ENCODE assay signal across 13 cellular contexts in the genomic region with DNA sequence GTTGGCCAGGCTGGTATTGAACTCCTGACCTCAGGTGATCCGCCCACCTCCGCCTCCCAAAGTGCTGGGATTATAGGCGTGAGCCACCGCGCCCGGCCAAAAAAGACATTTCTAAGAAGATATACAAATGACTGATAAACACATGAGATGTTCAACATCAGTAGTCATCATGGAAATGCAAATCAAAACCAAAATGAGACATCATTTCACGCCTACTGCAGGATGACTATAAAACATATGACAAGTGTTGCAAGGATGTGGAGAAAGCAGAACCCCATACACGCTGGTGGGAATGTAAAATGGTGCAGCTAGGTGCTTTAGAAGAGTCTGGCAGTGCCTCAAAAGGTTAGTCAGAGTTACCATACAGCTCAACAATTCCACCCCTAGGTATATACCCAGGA. TPM values are rescaled to one million over a fixed set of nuclear protein-coding genes. Genes with fewer than 3 reads are reported as not detected.
DNase-seq lines count a peak whose midpoint lies in the region; TF ChIP-seq lines count a peak whose summit lies in the region.
"Had no signal": no experiment of that assay in that cellular context is flagged by ENCODE, and none has a peak within 500 bp of the region (broad histone marks: within the 10 kb centered on the region; RNA-seq: fewer than 3 reads in every experiment).

No MANE protein-coding gene starts in this region.

- no peaks in the 10 kb centered on the region for H3K23me2 ChIP-seq in H9 (ENCODE audit: insufficient read length, low read depth, low read length, poor library complexity, severe bottlenecking)

- H3K27ac ChIP-seq in H9 (ENCODE audit: insufficient read length, low read depth, low read length) = no peak overlapping the region
- H3K27ac ChIP-seq: BLaER1 treated with 17β-estradiol and CSF1 and Interleukin-3, amounts not matched to agents 10 nM and 100 nM; HL-60 had no signal

- no peaks in the 10 kb centered on the region for H3K27me3 Mint-ChIP-seq in H9 (ENCODE audit: low read depth)
- no peaks in the 10 kb centered on the region for H3K27me3 Mint-ChIP-seq in activated naive CD4-positive, alpha-beta T cell treated with anti-CD3 and anti-CD28 coated beads, Interleukin-2, amount 50 U/mL, for 24 hours
- H3K27me3 Mint-ChIP-seq: stimulated activated naive B cell treated with anti-CD40 and anti-IgM and Interleukin-4, amounts not matched to agents 10 μg/mL and 1 μg/mL and 100 μg/mL, for 72 hours had no signal

- H3K4me1 Mint-ChIP-seq in H9 = no peaks in the 10 kb centered on the region
- peaks cover 18% of the 10 kb centered on the region for H3K4me1 Mint-ChIP-seq in activated naive CD4-positive, alpha-beta T cell treated with anti-CD3 and anti-CD28 coated beads, Interleukin-2, amount 50 U/mL, for 24 hours

- H3K4me2 ChIP-seq in H9 (ENCODE audit: insufficient read depth, insufficient read length, low read length) = no peak overlapping the region
- H3K4me2 ChIP-seq: BLaER1 treated with 17β-estradiol and CSF1 and Interleukin-3, amounts not matched to agents 10 nM and 100 nM had no signal

- no peak overlapping the region for H3K27ac Mint-ChIP-seq in H9
- peak overlapping the region; percentile 93 for H3K27ac Mint-ChIP-seq in activated naive CD4-positive, alpha-beta T cell treated with anti-CD3 and anti-CD28 coated beads, Interleukin-2, amount 50 U/mL, for 24 hours
- H3K27ac Mint-ChIP-seq: stimulated activated naive B cell treated with anti-CD40 and anti-IgM and Interleukin-4, amounts not matched to agents 10 μg/mL and 1 μg/mL and 100 μg/mL, for 72 hours had no signal

- no CpG with 5 or more reads among the region's 8 CpGs for WGBS in H9 (ENCODE audit: extremely low coverage, insufficient read length, low lambda C conversion rate)

- no peak overlapping the region for H3K4me3 Mint-ChIP-seq in H9
- no peak overlapping the region for H3K4me3 Mint-ChIP-seq in activated naive CD4-positive, alpha-beta T cell treated with anti-CD3 and anti-CD28 coated beads, Interleukin-2, amount 50 U/mL, for 24 hours
- H3K4me3 Mint-ChIP-seq: stimulated activated naive B cell treated with anti-CD40 and anti-IgM and Interleukin-4, amounts not matched to agents 10 μg/mL and 1 μg/mL and 100 μg/mL, for 72 hours had no signal

- H3K9me3 Mint-ChIP-seq in H9 = no peaks in the 10 kb centered on the region
- H3K9me3 Mint-ChIP-seq in activated naive CD4-positive, alpha-beta T cell treated with anti-CD3 and anti-CD28 coated beads, Interleukin-2, amount 50 U/mL, for 24 hours = no peaks in the 10 kb centered on the region
- H3K9me3 Mint-ChIP-seq: stimulated activated naive B cell treated with anti-CD40 and anti-IgM and Interleukin-4, amounts not matched to agents 10 μg/mL and 1 μg/mL and 100 μg/mL, for 72 hours had no signal

- no peaks in the 10 kb centered on the region for H4K20me1 ChIP-seq in H9 (ENCODE audit: control insufficient read depth, insufficient read depth, insufficient read length)
- H4K20me1 ChIP-seq: BLaER1 treated with 17β-estradiol and CSF1 and Interleukin-3, amounts not matched to agents 10 nM and 100 nM had no signal

- DNase-seq in CD1c-positive myeloid dendritic cell (ENCODE audit: extremely low spot score) (peak; percentile 64), H9 (no peak), non-pigmented ciliary epithelial cell (ENCODE audit: low read depth) (peak; percentile 30), pons (ENCODE audit: low spot score) (no peak), NOMO-1 (lab: John Stamatoyannopoulos, UW; ENCODE audit: unreplicated experiment in 2 of 2) (no peak), MV-4-11 (lab: John Stamatoyannopoulos, UW) (no peak), 8988T (no peak)
- DNase-seq: MM.1S; NCI-H2171 treated with DMSO at 0.1 percent for 48 hours; stimulated activated naive B cell treated with anti-CD40 and anti-IgM and Interleukin-4, amounts not matched to agents 10 μg/mL and 1 μg/mL and 100 μg/mL, for 72 hours had no signal

- no peak overlapping the region for H3K56ac ChIP-seq in H9 (ENCODE audit: insufficient read length, low read depth, low read length)

- no peaks in the 10 kb centered on the region for H3K9me3 ChIP-seq in H9 (ENCODE audit: control insufficient read depth, low read depth, low read length)
- H3K9me3 ChIP-seq: BLaER1 treated with 17β-estradiol and CSF1 and Interleukin-3, amounts not matched to agents 10 nM and 100 nM had no signal

- no peak overlapping the region for H2BK12ac ChIP-seq in H9 (ENCODE audit: insufficient read length, low read depth, low read length)

- no peaks in the 10 kb centered on the region for H3K4me1 ChIP-seq in H9 (ENCODE audit: insufficient read depth, low read length)
- H3K4me1 ChIP-seq: BLaER1 treated with 17β-estradiol and CSF1 and Interleukin-3, amounts not matched to agents 10 nM and 100 nM had no signal

- H3K79me2 ChIP-seq in H9 (ENCODE audit: insufficient read depth, low read length) = no peaks in the 10 kb centered on the region

- H3T11ph ChIP-seq in H9 (ENCODE audit: low read length) = no peak overlapping the region

- H4K5ac ChIP-seq in H9 (ENCODE audit: insufficient read length, low read depth, low read length) = peak overlapping the region; percentile 68

- no peak overlapping the region for H3K18ac ChIP-seq in H9 (ENCODE audit: insufficient read length, low read depth, low read length)

- peaks cover 20 to 65% (median 49%) of the 10 kb centered on the region in 3 experiments; a peak in 6 of 7 replicates for H3K36me3 Mint-ChIP-seq in H9 (ENCODE audit: insufficient read depth in 1 of 3, low read depth in 3 of 3)
- peaks cover 22% of the 10 kb centered on the region for H3K36me3 Mint-ChIP-seq in activated naive CD4-positive, alpha-beta T cell treated with anti-CD3 and anti-CD28 coated beads, Interleukin-2, amount 50 U/mL, for 24 hours

- no peak overlapping the region for H3K14ac ChIP-seq in H9 (ENCODE audit: insufficient read depth, low read length)

- no peak overlapping the region for H2BK120ac ChIP-seq in H9 (ENCODE audit: low read depth, low read length, poor library complexity, severe bottlenecking)

- H3K4ac ChIP-seq in H9 (ENCODE audit: low read depth, low read length) = no peak overlapping the region

- H4K8ac ChIP-seq in H9 (replicated peaks; ENCODE audit: insufficient read length, low read depth, low read length) = no peak overlapping the region

- no peak overlapping the region for H2BK5ac ChIP-seq in H9 (ENCODE audit: insufficient read length, low read length)

- H3K27me3 ChIP-seq in H9 (ENCODE audit: insufficient read depth, low read length) = no peaks in the 10 kb centered on the region
- H3K27me3 ChIP-seq: BLaER1 treated with 17β-estradiol and CSF1 and Interleukin-3, amounts not matched to agents 10 nM and 100 nM had no signal

- no peaks in the 10 kb centered on the region for H3K79me1 ChIP-seq in H9 (ENCODE audit: insufficient read depth, low read depth, low read length, poor library complexity, severe bottlenecking)

- no peak overlapping the region for H2BK15ac ChIP-seq in H9 (ENCODE audit: low read depth, low read length)

- H3K9ac ChIP-seq in H9 (ENCODE audit: extremely low read depth, insufficient read length, low read length) = no peak overlapping the region
- H3K9ac ChIP-seq: BLaER1 treated with 17β-estradiol and CSF1 and Interleukin-3, amounts not matched to agents 10 nM and 100 nM had no signal

- no peak overlapping the region for H3K23ac ChIP-seq in H9 (ENCODE audit: insufficient read length, low read depth, low read length)

- H2AK5ac ChIP-seq in H9 (ENCODE audit: insufficient read length, low read length) = no peak overlapping the region

- no peak overlapping the region for H2AFZ ChIP-seq in H9 (ENCODE audit: low read length)

- H4K91ac ChIP-seq in H9 (ENCODE audit: insufficient read length, low read depth, low read length) = no peak overlapping the region

- no peak for TF ChIP-seq CTCF in H9 (conservative IDR thresholded peaks at IDR 0.05)

- no peak overlapping the region for H2BK20ac ChIP-seq in H9 (ENCODE audit: low read depth, low read length, poor library complexity, severe bottlenecking)

RNA-seq across cellular contexts. Expression of a gene that starts 24.6 kb away (rescaled TPM):
- 30.8 and 33.9 TPM in 2 replicates for total RNA-seq in H9 (2021)

RNA-seq across cellular contexts. Expression of a gene that starts 27.1 kb away (rescaled TPM):
- not detected in 2 replicates for total RNA-seq in H9 (2021)

Comparison
In these comparisons a context has a peak if more than half of its experiments do, and no peak if none do; other contexts are left out.
1. DNase-seq: peak in CD1c-positive myeloid dendritic cell (single experiment) and non-pigmented ciliary epithelial cell (single experiment); none in H9 (single experiment), pons (single experiment), NOMO-1 (0 of 2), MV-4-11 (single experiment) and 8988T (single experiment).